ENCODE assay signal across 8 cellular contexts in genomic region chr1:31617917-31618746, GRCh38. TPM values are rescaled to one million over a fixed set of nuclear protein-coding genes. Genes with fewer than 3 reads are reported as not detected.
A peak's percentile ranks its signal among the peaks of the same experiment; 100 is the strongest.
DNase-seq lines count a peak whose midpoint lies in the region; ATAC-seq, FAIRE-seq and TF ChIP-seq lines count a peak whose summit lies in the region.

No MANE protein-coding gene starts in this region.

- POLR2A ChIA-PET in AG04450 (lab: Yijun Ruan, JAX): interaction anchor here (1.3 kb wide), 1 partner anchor 27 kb away, joined by 3 read pairs; the partner anchor contains the start of gene PEF1

- H3K36me3 ChIP-seq in gastroesophageal sphincter: no peaks in the 10 kb centered on the region

- WGBS in gastroesophageal sphincter (ENCODE audit: low coverage in 1 of 2), 2 donors: 73% methylated on average over 5 of the region's 56 CpGs; no CpG with 5 or more reads in 1 of the 2 donors

- peaks cover 42% of the 10 kb centered on the region for H3K27me3 Mint-ChIP-seq in activated T-cell treated with anti-CD3 and anti-CD28 coated beads, Interleukin-2, amount 50 U/mL, for 4 hours (ENCODE audit: low read depth)
- H3K27me3 Mint-ChIP-seq in progenitor cell of endocrine pancreas: peaks cover 42% of the 10 kb centered on the region

- no peak overlapping the region for H3K27ac Mint-ChIP-seq in progenitor cell of endocrine pancreas

- H3K4me1 Mint-ChIP-seq in activated T-cell treated with anti-CD3 and anti-CD28 coated beads, Interleukin-2, amount 50 U/mL, for 4 hours (ENCODE audit: low read depth): peaks cover 3% of the 10 kb centered on the region
- peaks cover 4% of the 10 kb centered on the region for H3K4me1 Mint-ChIP-seq in progenitor cell of endocrine pancreas (ENCODE audit: low read depth)

- H3K4me3 ChIP-seq in AG04450 (ENCODE audit: low read depth, low read length): peak overlapping the region; percentile 54
- peak overlapping the region; percentile 13 to 54 for H3K4me3 ChIP-seq in gastroesophageal sphincter

- peaks cover 21% of the 10 kb centered on the region for H3K27me3 ChIP-seq in AG04450 (ENCODE audit: control insufficient read depth, insufficient read depth, low read length)
- H3K27me3 ChIP-seq in gastroesophageal sphincter: peaks cover 44% of the 10 kb centered on the region

- no peak for TF ChIP-seq EP300 in gastroesophageal sphincter (IDR thresholded peaks at IDR 0.05)

- H3K9me3 Mint-ChIP-seq in activated T-cell treated with anti-CD3 and anti-CD28 coated beads, Interleukin-2, amount 50 U/mL, for 4 hours: no peaks in the 10 kb centered on the region
- no peaks in the 10 kb centered on the region for H3K9me3 Mint-ChIP-seq in progenitor cell of endocrine pancreas (ENCODE audit: low read depth)

- TF ChIP-seq POLR2A in GM12892 (IDR thresholded peaks at IDR 0.05; ENCODE audit: low read depth, low read length) (no peak), gastroesophageal sphincter (IDR thresholded peaks at IDR 0.05) (no peak)

- CTCF ChIA-PET in AG04450 (lab: Charles Lee): interaction anchor here (0.6 to 3.2 kb wide), 22 partner anchors 9 to 1194 kb away, joined by 3 to 29 read pairs (median 4); partner anchors contain the start of gene PEF1

- TF ChIP-seq CTCF in AG04450 (IDR thresholded peaks at IDR 0.05; ENCODE audit: low read depth, low read length) (peak; percentile 77), gastroesophageal sphincter (IDR thresholded peaks at IDR 0.05) (peak in 3 of 4 experiments; percentile 55 to 84 (median 56)), progenitor cell of endocrine pancreas (IDR thresholded peaks at IDR 0.05; ENCODE audit: unreplicated experiment) (peak; percentile 99)

- H3K9me3 ChIP-seq in AG04450 (ENCODE audit: control insufficient read depth, insufficient read depth, low read length) (no peaks in the 10 kb centered on the region; the same call in 1 of the 2 replicates), gastroesophageal sphincter (no peaks in the 10 kb centered on the region)

- no peak for DNase-seq in AG04450 (ENCODE audit: low read depth, low spot score)
- DNase-seq in GM12892 (ENCODE audit: insufficient read length): peak; percentile 75
- DNase-seq in NCI-H510A treated with DMSO at 0.1 percent for 48 hours (lab: John Stamatoyannopoulos, UW): peak; percentile 25
- peak; percentile 27 for DNase-seq in activated T-cell treated with anti-CD3 and anti-CD28 coated beads, Interleukin-2, amount 50 U/mL, for 4 hours
- DNase-seq in progenitor cell of endocrine pancreas (ENCODE audit: low spot score, unreplicated experiment): peak; percentile 69
- no peak for DNase-seq in A172 (ENCODE audit: low spot score)

- H3K4me1 ChIP-seq in gastroesophageal sphincter: peaks cover 0 to 14% (median 11%) of the 10 kb centered on the region in 3 donors

- ATAC-seq in activated T-cell treated with anti-CD3 and anti-CD28 coated beads, Interleukin-2, amount 50 U/mL, for 4 hours: peak; percentile 83 to 88
- peak; percentile 35 for ATAC-seq in gastroesophageal sphincter
- ATAC-seq in GM18873 (IDR thresholded peaks at IDR 0.05; ENCODE audit: low FRiP score, unreplicated experiment): no peak

- H3K4me3 Mint-ChIP-seq in activated T-cell treated with anti-CD3 and anti-CD28 coated beads, Interleukin-2, amount 50 U/mL, for 4 hours: peak overlapping the region; percentile 43
- H3K4me3 Mint-ChIP-seq in progenitor cell of endocrine pancreas (ENCODE audit: low read depth): peak overlapping the region; percentile 55

- peak; percentile 87 for FAIRE-seq in GM12892 (lab: Jason Lieb, UNC)

- H3K36me3 Mint-ChIP-seq in activated T-cell treated with anti-CD3 and anti-CD28 coated beads, Interleukin-2, amount 50 U/mL, for 4 hours (ENCODE audit: insufficient read depth): no peaks in the 10 kb centered on the region
- H3K36me3 Mint-ChIP-seq in progenitor cell of endocrine pancreas (ENCODE audit: insufficient read depth): no peaks in the 10 kb centered on the region

- H3K27ac ChIP-seq in AG04450 (ENCODE audit: low read depth, low read length): no peak overlapping the region
- H3K27ac ChIP-seq in gastroesophageal sphincter: peak overlapping the region in 1 of 4 donors; percentile 44

RNA-seq across cellular contexts. Expression of gene HCRTR1, which starts 0.6 kb away (rescaled TPM):
- polyA plus RNA-seq in AG04450 (2011; rRNA removed): not detected in 2 replicates
- polyA minus RNA-seq in AG04450 (2011; rRNA and poly(A)+ RNA removed): not detected in 2 replicates
- polyA plus RNA-seq in GM12892 (2012; ENCODE audit: missing spikeins): not detected
- total RNA-seq in activated T-cell treated with anti-CD3 and anti-CD28 coated beads, Interleukin-2, amount 50 U/mL, for 4 hours: not detected
- under 1 TPM in 3 of 4 donors, not detected in 1; 0.23 to 0.82 (median 0.67) TPM for total RNA-seq in gastroesophageal sphincter
- not detected in 2 replicates for total RNA-seq in progenitor cell of endocrine pancreas
- not detected in 2 replicates for total RNA-seq in A172 (2014; rRNA removed; shearing (Covaris generic))

RNA-seq across cellular contexts. Expression of gene PEF1, which starts 26.5 kb away (rescaled TPM):
- 71.8 and 88.3 TPM in 2 replicates for polyA plus RNA-seq in AG04450 (2011; rRNA removed)
- polyA minus RNA-seq in AG04450 (2011; rRNA and poly(A)+ RNA removed): 78.5 and 91.7 TPM in 2 replicates
- polyA plus RNA-seq in GM12892 (2012; ENCODE audit: missing spikeins): 47.0 TPM
- total RNA-seq in activated T-cell treated with anti-CD3 and anti-CD28 coated beads, Interleukin-2, amount 50 U/mL, for 4 hours: 10 to 100 TPM; 67.0 to 73.9 (median 71.5) TPM
- 100 to 1,000 TPM in 1 of 4 donors, 10 to 100 TPM in 3; 71.3 to 109 (median 88.7) TPM for total RNA-seq in gastroesophageal sphincter
- 39.1 and 42.8 TPM in 2 replicates for total RNA-seq in progenitor cell of endocrine pancreas
- 62.2 and 62.7 TPM in 2 replicates for total RNA-seq in A172 (2014; rRNA removed; shearing (Covaris generic))

RNA-seq across cellular contexts. Expression of gene TINAGL1, which starts 41.8 kb away (rescaled TPM):
- polyA plus RNA-seq in AG04450 (2011; rRNA removed): 0.32 and 0.36 TPM in 2 replicates
- polyA minus RNA-seq in AG04450 (2011; rRNA and poly(A)+ RNA removed): 0.18 and 0.39 TPM in 2 replicates
- polyA plus RNA-seq in GM12892 (2012; ENCODE audit: missing spikeins): 0.13 TPM
- under 1 TPM in 2 of 3 donors, not detected in 1; 0.18 to 0.38 TPM for total RNA-seq in activated T-cell treated with anti-CD3 and anti-CD28 coated beads, Interleukin-2, amount 50 U/mL, for 4 hours
- total RNA-seq in gastroesophageal sphincter (100 to 1,000 TPM; 152 to 368 (median 248) TPM), progenitor cell of endocrine pancreas (2.6 and 4.4 TPM in 2 replicates)
- total RNA-seq in A172 (2014; rRNA removed; shearing (Covaris generic)): 178 and 257 TPM in 2 replicates

Comparison
In these comparisons a context has a peak if more than half of its experiments do, and no peak if none do; other contexts are left out.
1. DNase-seq: peak in GM12892 (single experiment), NCI-H510A treated with DMSO at 0.1 percent for 48 hours (single experiment), activated T-cell treated with anti-CD3 and anti-CD28 coated beads, Interleukin-2, amount 50 U/mL, for 4 hours (single experiment) and progenitor cell of endocrine pancreas (single experiment); none in AG04450 (single experiment) and A172 (single experiment).
2. RNA of gene TINAGL1, which starts 41.8 kb away (total RNA-seq): 152 to 368 TPM in gastroesophageal sphincter and 178 to 257 TPM in A172; 2.6 to 4.4 TPM in progenitor cell of endocrine pancreas and 0.18 to 0.38 TPM in activated T-cell treated with anti-CD3 and anti-CD28 coated beads, Interleukin-2, amount 50 U/mL, for 4 hours; every median in the first group is over 10 times any median in the second.
3. Peak in every context shown above with its lines, with median percentiles within 50 percentile points of each other: CTCF ChIP-seq.